ENCODE assay signal across 10 cellular contexts in genomic region chr13:31209172-31209818, GRCh38. TPM values are rescaled to one million over a fixed set of nuclear protein-coding genes. Genes with fewer than 3 reads are reported as not detected.
DNase-seq lines count a peak whose midpoint lies in the region; ATAC-seq, FAIRE-seq and TF ChIP-seq lines count a peak whose summit lies in the region.
"Had no signal": no experiment of that assay in that cellular context is flagged by ENCODE, and none has a peak within 500 bp of the region (broad histone marks: within the 10 kb centered on the region; RNA-seq: fewer than 3 reads in every experiment).

No MANE protein-coding gene starts in this region.

- no peak for TF ChIP-seq CTCF in adrenal gland (IDR thresholded peaks at IDR 0.05)
- no peak for TF ChIP-seq CTCF in Caco-2 (IDR thresholded peaks at IDR 0.05; ENCODE audit: insufficient read depth in 1 of 2, low read depth in 1 of 2, low read length in 1 of 2, severe bottlenecking in 1 of 2, unreplicated experiment in 1 of 2)

- no peak overlapping the region for H3K27ac Mint-ChIP-seq in Caco-2 (ENCODE audit: unreplicated experiment)

- peak overlapping the region in 1 of 5 donors; percentile 56 for H3K27ac ChIP-seq in adrenal gland
- H3K27ac ChIP-seq in temporal lobe (ENCODE audit: low read depth, low read length) = peak overlapping the region; percentile 17
- H3K27ac ChIP-seq: SJSA1 had no signal

- intact Hi-C loops in Right ventricle myocardium inferior (cut with DNase I) = no loop called here
- intact Hi-C loops in cardiac septum (cut with DNase I) = no loop called here
- intact Hi-C loops in adrenal gland (cut with DNase I) = no loop called here
- intact Hi-C loops in Caco-2 (cut with micrococcal nuclease; ENCODE audit: unreplicated experiment) = no loop called here

- no TSS peak for BruUV-seq in Caco-2 (replicated peaks; lab: Mats Ljungman, UMichigan)

- H3K4me3 ChIP-seq in adrenal gland (no peak overlapping the region), Caco-2 (ENCODE audit: low read depth, low read length) (no peak overlapping the region)
- H3K4me3 ChIP-seq: lung, SJSA1 had no signal

- ATAC-seq in Right ventricle myocardium inferior (peak; percentile 84), HG02981 (IDR thresholded peaks at IDR 0.05; ENCODE audit: unreplicated experiment) (no peak)

- 37 to 57% (median 45%) methylated on average over 7 to 8 of the region's 8 CpGs for WGBS in adrenal gland, 4 donors

- no peak for FAIRE-seq in RCC 7860 (lab: Jason Lieb, UNC)

- no peaks in the 10 kb centered on the region for H3K27me3 ChIP-seq in adrenal gland
- no peaks in the 10 kb centered on the region for H3K27me3 ChIP-seq in Caco-2 (replicated peaks; ENCODE audit: control insufficient read depth, insufficient read depth, low read length)
- H3K27me3 ChIP-seq: SJSA1 had no signal

- CTCF ChIA-PET in Caco-2 (lab: Charles Lee) = interaction anchor here (0.6 to 0.7 kb wide), 2 partner anchors 8 to 10 kb away, joined by 3 to 6 read pairs; no protein-coding TSS in a partner anchor

- H3K27me3 Mint-ChIP-seq in Caco-2 (ENCODE audit: insufficient read depth, unreplicated experiment) = no peaks in the 10 kb centered on the region

- H3K9me3 ChIP-seq in adrenal gland (replicated peaks in 1 of 3) (no peaks in the 10 kb centered on the region), Caco-2 (no peaks in the 10 kb centered on the region)
- H3K9me3 ChIP-seq: SJSA1 had no signal

- no peak for TF ChIP-seq POLR2A in adrenal gland (IDR thresholded peaks at IDR 0.05)

- POLR2A ChIA-PET in Caco-2 (lab: Charles Lee) = no interaction called here

- H3K4me1 Mint-ChIP-seq in Caco-2 (ENCODE audit: low read depth, unreplicated experiment) = peaks cover 18% of the 10 kb centered on the region

- no peak overlapping the region for H3K4me3 Mint-ChIP-seq in Caco-2 (ENCODE audit: unreplicated experiment)

- H3K36me3 ChIP-seq in adrenal gland (replicated peaks in 1 of 2) (no peaks in the 10 kb centered on the region), Caco-2 (ENCODE audit: control insufficient read depth, insufficient read depth, low read length) (no peaks in the 10 kb centered on the region)
- H3K36me3 ChIP-seq: SJSA1 had no signal

- H3K9me3 Mint-ChIP-seq in Caco-2 (ENCODE audit: unreplicated experiment) = no peaks in the 10 kb centered on the region

- no peaks in the 10 kb centered on the region for H3K36me3 Mint-ChIP-seq in Caco-2 (ENCODE audit: insufficient read depth, unreplicated experiment)

- DNase-seq in Right ventricle myocardium inferior (ENCODE audit: missing footprints) (peak; percentile 83), cardiac septum (ENCODE audit: low spot score) (no peak), adrenal gland (peak in 6 of 7 donors; percentile 26 to 69 (median 42)), iPS-NIHi11 (ENCODE audit: low spot score) (peak; percentile 35), RCC 7860 (ENCODE audit: low spot score) (no peak), Caco-2 (no peak)

- H3K4me1 ChIP-seq in adrenal gland (replicated peaks in 1 of 2) (peaks cover 0 to 18% of the 10 kb centered on the region in 2 donors), Caco-2 (no peaks in the 10 kb centered on the region)

RNA-seq across cellular contexts. Expression of gene B3GLCT, which starts 9.5 kb away (rescaled TPM):
- total RNA-seq in Right ventricle myocardium inferior (15.4 TPM), cardiac septum (17.5 TPM), adrenal gland (1 to 10 TPM; 2.2 to 6.4 (median 3.9) TPM), temporal lobe (9.6 TPM), Caco-2 (2022) (4.5 TPM in 2 replicates)
- 1 to 10 TPM; 1.9 to 2.3 (median 2.0) TPM for polyA plus RNA-seq in adrenal gland

RNA-seq across cellular contexts. Expression of gene HSPH1, which starts 47.6 kb away (rescaled TPM):
- total RNA-seq in Right ventricle myocardium inferior (74.7 TPM), cardiac septum (61.9 TPM), adrenal gland (100 to 1,000 TPM in 1 of 8 donors, 10 to 100 TPM in 7; 19.8 to 103 (median 48.2) TPM), temporal lobe (94.7 TPM), Caco-2 (2022) (141 and 151 TPM in 2 replicates)
- polyA plus RNA-seq in adrenal gland = 100 to 1,000 TPM in 1 of 3 donors, 10 to 100 TPM in 2; 39.2 to 122 (median 44.7) TPM

Comparison
In these comparisons a context has a peak if more than half of its experiments do, and no peak if none do; other contexts are left out.
1. DNase-seq: peak in Right ventricle myocardium inferior (single experiment), adrenal gland (6 of 7) and iPS-NIHi11 (single experiment); none in cardiac septum (single experiment), RCC 7860 (single experiment) and Caco-2 (0 of 2).